ENCODE assay signal across 12 cellular contexts in genomic region chr10:100265821-100266485, GRCh38. TPM values are rescaled to one million over a fixed set of nuclear protein-coding genes. Genes with fewer than 3 reads are reported as not detected.
DNase-seq lines count a peak whose midpoint lies in the region; ATAC-seq and TF ChIP-seq lines count a peak whose summit lies in the region.
"Had no signal": no experiment of that assay in that cellular context is flagged by ENCODE, and none has a peak within 500 bp of the region (broad histone marks: within the 10 kb centered on the region; RNA-seq: fewer than 3 reads in every experiment).

No MANE protein-coding gene starts in this region.

- no peaks in the 10 kb centered on the region for H3K27me3 ChIP-seq in RWPE2 (ENCODE audit: insufficient read depth, poor library complexity, severe bottlenecking)
- H3K27me3 ChIP-seq in fibroblast of lung (ENCODE audit: control insufficient read depth, insufficient read depth, low read length) = no peaks in the 10 kb centered on the region

- H3K36me3 Mint-ChIP-seq in activated T-cell treated with anti-CD3 and anti-CD28 coated beads, Interleukin-2, amount 50 U/mL, for 4 hours (ENCODE audit: insufficient read depth) = peaks cover 11% of the 10 kb centered on the region
- H3K36me3 Mint-ChIP-seq in stimulated activated memory B cell treated with anti-CD40 and anti-IgM and Interleukin-4, amounts not matched to agents 10 μg/mL and 1 μg/mL and 100 μg/mL, for 72 hours = peaks cover 24% of the 10 kb centered on the region

- no peak overlapping the region for H3K9ac ChIP-seq in fibroblast of lung (ENCODE audit: insufficient read depth, low read length)

- H3K27ac ChIP-seq in RWPE2 (ENCODE audit: poor library complexity, severe bottlenecking) = no peak overlapping the region
- H3K27ac ChIP-seq in fibroblast of lung (ENCODE audit: insufficient read depth, low read length) = no peak overlapping the region
- H3K27ac ChIP-seq: prostate gland had no signal

- H3K4me3 ChIP-seq in RWPE2 (ENCODE audit: severe bottlenecking) (peak overlapping the region; percentile 94), fibroblast of lung (replicated peaks in 1 of 4; ENCODE audit: control extremely low read depth in 1 of 4, insufficient read depth in 1 of 4, low read depth in 3 of 4, low read length in 4 of 4) (peak overlapping the region in 2 of 4 experiments; percentile 18 to 96)

- peak overlapping the region; percentile 100 for H3K4me3 Mint-ChIP-seq in activated T-cell treated with anti-CD3 and anti-CD28 coated beads, Interleukin-2, amount 50 U/mL, for 4 hours
- peak overlapping the region; percentile 99 for H3K4me3 Mint-ChIP-seq in stimulated activated memory B cell treated with anti-CD40 and anti-IgM and Interleukin-4, amounts not matched to agents 10 μg/mL and 1 μg/mL and 100 μg/mL, for 72 hours

- peak overlapping the region; percentile 99 for H3K27ac Mint-ChIP-seq in stimulated activated memory B cell treated with anti-CD40 and anti-IgM and Interleukin-4, amounts not matched to agents 10 μg/mL and 1 μg/mL and 100 μg/mL, for 72 hours

- no peaks in the 10 kb centered on the region for H3K9me3 ChIP-seq in RWPE2 (ENCODE audit: severe bottlenecking)
- H3K9me3 ChIP-seq in fibroblast of lung (ENCODE audit: control insufficient read depth, insufficient read depth, low read depth, low read length) = no peaks in the 10 kb centered on the region
- H3K9me3 ChIP-seq: prostate gland had no signal

- H3K4me2 ChIP-seq in fibroblast of lung (ENCODE audit: extremely low read depth, insufficient read depth, low read length) = peak overlapping the region; percentile 83

- H3K4me1 Mint-ChIP-seq in activated T-cell treated with anti-CD3 and anti-CD28 coated beads, Interleukin-2, amount 50 U/mL, for 4 hours (ENCODE audit: low read depth) = peaks cover 36% of the 10 kb centered on the region
- H3K4me1 Mint-ChIP-seq in stimulated activated memory B cell treated with anti-CD40 and anti-IgM and Interleukin-4, amounts not matched to agents 10 μg/mL and 1 μg/mL and 100 μg/mL, for 72 hours = peaks cover 45% of the 10 kb centered on the region

- no peaks in the 10 kb centered on the region for H3K4me1 ChIP-seq in RWPE2 (ENCODE audit: insufficient read depth, poor library complexity, severe bottlenecking)
- no peaks in the 10 kb centered on the region for H3K4me1 ChIP-seq in fibroblast of lung (ENCODE audit: control insufficient read depth, extremely low read depth, insufficient read depth, low read length)
- H3K4me1 ChIP-seq: prostate gland had no signal

- H2AFZ ChIP-seq in fibroblast of lung (ENCODE audit: low read length) = no peak overlapping the region

- TF ChIP-seq CTCF in RWPE2 (IDR thresholded peaks at IDR 0.05; ENCODE audit: poor library complexity, severe bottlenecking) (no peak), fibroblast of lung (conservative IDR thresholded peaks at IDR 0.05 in 1 of 2, IDR thresholded peaks at IDR 0.05 in 1 of 2; ENCODE audit: low read depth in 1 of 2, low read length in 2 of 2) (no peak)

- DNase-seq in activated T-cell treated with anti-CD3 and anti-CD28 coated beads, Interleukin-2, amount 50 U/mL, for 4 hours = no peak
- DNase-seq in activated T-cell treated with anti-CD3 and anti-CD28 coated beads, Interleukin-2, amount 50 U/mL, for 48 hours = no peak
- DNase-seq in RWPE2 (ENCODE audit: low spot score) = no peak
- DNase-seq in fibroblast of lung (ENCODE audit: low read depth in 2 of 2) = peak in 1 of 2 donors; percentile 3
- no peak for DNase-seq in AG08395 (ENCODE audit: low spot score)
- DNase-seq in T-helper 9 cell = no peak
- DNase-seq: hippocampal formation; NCI-H2029 treated with DMSO at 0.1 percent for 48 hours; stimulated activated naive CD4-positive, alpha-beta T cell treated with Interleukin-2 at 50 U/mL for 16 hours had no signal

- H3K79me2 ChIP-seq in fibroblast of lung (ENCODE audit: control insufficient read depth, insufficient read depth, low read length) = peaks cover 11% of the 10 kb centered on the region

- no peaks in the 10 kb centered on the region for H3K9me3 Mint-ChIP-seq in activated T-cell treated with anti-CD3 and anti-CD28 coated beads, Interleukin-2, amount 50 U/mL, for 4 hours
- H3K9me3 Mint-ChIP-seq in stimulated activated memory B cell treated with anti-CD40 and anti-IgM and Interleukin-4, amounts not matched to agents 10 μg/mL and 1 μg/mL and 100 μg/mL, for 72 hours = no peaks in the 10 kb centered on the region

- H3K36me3 ChIP-seq in RWPE2 (ENCODE audit: low read depth) (peaks cover 13% of the 10 kb centered on the region), fibroblast of lung (ENCODE audit: control insufficient read depth, insufficient read depth, low read length) (no peaks in the 10 kb centered on the region)
- H3K36me3 ChIP-seq: prostate gland had no signal

- no peaks in the 10 kb centered on the region for H3K27me3 Mint-ChIP-seq in activated T-cell treated with anti-CD3 and anti-CD28 coated beads, Interleukin-2, amount 50 U/mL, for 4 hours (ENCODE audit: low read depth)
- H3K27me3 Mint-ChIP-seq in stimulated activated memory B cell treated with anti-CD40 and anti-IgM and Interleukin-4, amounts not matched to agents 10 μg/mL and 1 μg/mL and 100 μg/mL, for 72 hours = no peaks in the 10 kb centered on the region

- ATAC-seq in activated T-cell treated with anti-CD3 and anti-CD28 coated beads, Interleukin-2, amount 50 U/mL, for 4 hours = no peak
- no peak for ATAC-seq in RWPE2 (ENCODE audit: low read depth)
- ATAC-seq in stimulated activated memory B cell treated with anti-CD40 and anti-IgM and Interleukin-4, amounts not matched to agents 10 μg/mL and 1 μg/mL and 100 μg/mL, for 72 hours = no peak
- no peak for ATAC-seq in HG02852 (IDR thresholded peaks at IDR 0.05; ENCODE audit: unreplicated experiment)

- no peaks in the 10 kb centered on the region for H4K20me1 ChIP-seq in fibroblast of lung (ENCODE audit: control insufficient read depth, extremely low read depth, insufficient read depth, low read length)

RNA-seq across cellular contexts. Expression of gene CWF19L1, which starts 1.5 kb away (rescaled TPM):
- total RNA-seq in activated T-cell treated with anti-CD3 and anti-CD28 coated beads, Interleukin-2, amount 50 U/mL, for 4 hours = 10 to 100 TPM; 37.6 to 47.0 (median 40.8) TPM
- total RNA-seq in fibroblast of lung = 17.3 and 21.3 TPM in 2 replicates
- polyA plus RNA-seq in fibroblast of lung = 16.0 and 16.3 TPM in 2 replicates
- polyA plus RNA-seq in fibroblast of lung (2012) = 12.7 and 15.0 TPM in 2 replicates
- 11.5 and 16.7 TPM in 2 replicates for polyA minus RNA-seq in fibroblast of lung (ENCODE audit: low replicate concordance)

RNA-seq across cellular contexts. Expression of gene BLOC1S2, which starts 20.5 kb away (rescaled TPM):
- total RNA-seq in activated T-cell treated with anti-CD3 and anti-CD28 coated beads, Interleukin-2, amount 50 U/mL, for 4 hours = 10 to 100 TPM; 62.5 to 79.5 (median 75.5) TPM
- 59.1 and 88.8 TPM in 2 replicates for total RNA-seq in fibroblast of lung
- polyA plus RNA-seq in fibroblast of lung = 48.1 and 49.4 TPM in 2 replicates
- polyA plus RNA-seq in fibroblast of lung (2012) = 47.2 and 53.1 TPM in 2 replicates
- polyA minus RNA-seq in fibroblast of lung (ENCODE audit: low replicate concordance) = 2.8 and 4.4 TPM in 2 replicates

RNA-seq across cellular contexts. Expression of gene CHUK, which starts 36.6 kb away (rescaled TPM):
- total RNA-seq in activated T-cell treated with anti-CD3 and anti-CD28 coated beads, Interleukin-2, amount 50 U/mL, for 4 hours = 10 to 100 TPM; 40.4 to 44.1 (median 42.8) TPM
- 20.8 and 22.1 TPM in 2 replicates for total RNA-seq in fibroblast of lung
- 20.2 and 22.1 TPM in 2 replicates for polyA plus RNA-seq in fibroblast of lung
- polyA plus RNA-seq in fibroblast of lung (2012) = 13.2 and 13.6 TPM in 2 replicates
- polyA minus RNA-seq in fibroblast of lung (ENCODE audit: low replicate concordance) = 1.0 and 3.9 TPM in 2 replicates
